ENCODE assay signal across 1 cellular context in the genomic region with DNA sequence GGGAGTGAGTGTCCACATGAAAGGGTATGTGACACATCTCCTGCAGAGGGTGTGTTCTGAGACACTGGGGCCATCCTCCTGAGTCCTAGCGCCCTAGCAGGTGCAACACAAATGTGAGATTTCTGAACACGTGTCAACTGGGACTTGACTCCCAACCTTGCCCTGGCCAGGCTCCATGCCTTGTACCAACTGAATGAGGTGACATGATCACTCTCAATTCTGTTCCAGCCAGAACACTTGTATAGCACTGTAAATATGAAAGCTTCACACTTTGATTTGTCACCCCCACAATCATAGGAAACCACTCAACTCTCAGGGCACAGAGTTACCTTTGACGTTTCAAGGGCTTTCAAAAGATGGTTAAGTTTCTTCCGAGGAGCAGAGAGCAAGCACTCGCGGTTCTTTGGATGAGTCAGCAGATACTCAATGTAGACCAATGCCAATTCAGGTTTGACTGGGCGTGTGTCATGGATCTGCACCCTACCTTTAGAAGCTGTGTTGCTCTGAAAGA.
A peak's percentile ranks its signal among the peaks of the same experiment; 100 is the strongest.
TF ChIP-seq lines count a peak whose summit lies in the region.

No MANE protein-coding gene starts in this region.

TF ChIP-seq in GM12878, 131 proteins besides CTCF, POLR2A, EP300 and RAD21 (continued from another document and continues in another):
- TF ChIP-seq, protein P1, sequence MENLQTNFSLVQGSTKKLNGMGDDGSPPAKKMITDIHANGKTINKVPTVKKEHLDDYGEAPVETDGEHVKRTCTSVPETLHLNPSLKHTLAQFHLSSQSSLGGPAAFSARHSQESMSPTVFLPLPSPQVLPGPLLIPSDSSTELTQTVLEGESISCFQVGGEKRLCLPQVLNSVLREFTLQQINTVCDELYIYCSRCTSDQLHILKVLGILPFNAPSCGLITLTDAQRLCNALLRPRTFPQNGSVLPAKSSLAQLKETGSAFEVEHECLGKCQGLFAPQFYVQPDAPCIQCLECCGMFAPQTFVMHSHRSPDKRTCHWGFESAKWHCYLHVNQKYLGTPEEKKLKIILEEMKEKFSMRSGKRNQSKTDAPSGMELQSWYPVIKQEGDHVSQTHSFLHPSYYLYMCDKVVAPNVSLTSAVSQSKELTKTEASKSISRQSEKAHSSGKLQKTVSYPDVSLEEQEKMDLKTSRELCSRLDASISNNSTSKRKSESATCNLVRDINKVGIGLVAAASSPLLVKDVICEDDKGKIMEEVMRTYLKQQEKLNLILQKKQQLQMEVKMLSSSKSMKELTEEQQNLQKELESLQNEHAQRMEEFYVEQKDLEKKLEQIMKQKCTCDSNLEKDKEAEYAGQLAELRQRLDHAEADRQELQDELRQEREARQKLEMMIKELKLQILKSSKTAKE (IDR thresholded peaks at IDR 0.05; ENCODE audit: low read depth, poor library complexity, severe bottlenecking), result peak; percentile 69
- TF ChIP-seq CBX3 (IDR thresholded peaks at IDR 0.05; ENCODE audit: borderline replicate concordance, low read depth) (no peak), IKZF2 (IDR thresholded peaks at IDR 0.05) (peak; percentile 57 to 67; a peak in 2 of 4 replicates), GABPA (IDR thresholded peaks at IDR 0.05; ENCODE audit: low read depth) (no peak; the same call in 1 of the 2 replicates), IRF4 (IDR thresholded peaks at IDR 0.05; ENCODE audit: low read depth, low read length) (peak; percentile 91), BCL11A (IDR thresholded peaks at IDR 0.05; ENCODE audit: low read depth, low read length) (peak; percentile 84), BACH1 (IDR thresholded peaks at IDR 0.05; ENCODE audit: borderline replicate concordance) (peak; percentile 94), PAX8 (IDR thresholded peaks at IDR 0.05) (no peak), NRF1 (conservative IDR thresholded peaks at IDR 0.05; ENCODE audit: low read depth, low read length) (no peak), ZNF274 (IDR thresholded peaks at IDR 0.05; ENCODE audit: insufficient read depth, insufficient read length) (no peak), ZBED1 (IDR thresholded peaks at IDR 0.05; ENCODE audit: borderline replicate concordance) (peak; percentile 41; the same call in 1 of the 2 replicates), SMAD5 (IDR thresholded peaks at IDR 0.05; ENCODE audit: low read depth) (no peak), NR2F1 (conservative IDR thresholded peaks at IDR 0.05) (peak; percentile 88), GATAD2B (conservative IDR thresholded peaks at IDR 0.05; ENCODE audit: low read depth) (no peak), BMI1 (IDR thresholded peaks at IDR 0.05; ENCODE audit: borderline replicate concordance) (no peak), NFXL1 (IDR thresholded peaks at IDR 0.05; ENCODE audit: borderline replicate concordance) (no peak), STAT3 (IDR thresholded peaks at IDR 0.05; ENCODE audit: low read depth, low read length) (peak; percentile 62; the same call in 1 of the 2 replicates), FOXM1 (IDR thresholded peaks at IDR 0.05; ENCODE audit: low read depth, low read length) (peak; percentile 64; the same call in 1 of the 2 replicates), RELA (IDR thresholded peaks at IDR 0.05; ENCODE audit: borderline replicate concordance, partially characterized antibody) (no peak), FOS (IDR thresholded peaks at IDR 0.05; ENCODE audit: borderline replicate concordance, extremely low read depth, insufficient read length) (no peak), JUNB (IDR thresholded peaks at IDR 0.05) (peak; percentile 96), SMARCA5 (IDR thresholded peaks at IDR 0.05) (no peak; the same call in 1 of the 2 replicates), SPI1 (IDR thresholded peaks at IDR 0.05; ENCODE audit: borderline replicate concordance, insufficient read depth, low read depth, low read length) (no peak), MEF2A (IDR thresholded peaks at IDR 0.05; ENCODE audit: insufficient read depth, low read depth, low read length) (0 out of 2 replicates have a peak, but pooled peaks have one; percentile 57), CHD4 (IDR thresholded peaks at IDR 0.05) (no peak), MTA2 (IDR thresholded peaks at IDR 0.05; ENCODE audit: low read depth) (peak; percentile 76; the same call in 1 of the 2 replicates)
- TF ChIP-seq, protein P2, sequence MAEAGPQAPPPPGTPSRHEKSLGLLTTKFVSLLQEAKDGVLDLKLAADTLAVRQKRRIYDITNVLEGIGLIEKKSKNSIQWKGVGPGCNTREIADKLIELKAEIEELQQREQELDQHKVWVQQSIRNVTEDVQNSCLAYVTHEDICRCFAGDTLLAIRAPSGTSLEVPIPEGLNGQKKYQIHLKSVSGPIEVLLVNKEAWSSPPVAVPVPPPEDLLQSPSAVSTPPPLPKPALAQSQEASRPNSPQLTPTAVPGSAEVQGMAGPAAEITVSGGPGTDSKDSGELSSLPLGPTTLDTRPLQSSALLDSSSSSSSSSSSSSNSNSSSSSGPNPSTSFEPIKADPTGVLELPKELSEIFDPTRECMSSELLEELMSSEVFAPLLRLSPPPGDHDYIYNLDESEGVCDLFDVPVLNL (IDR thresholded peaks at IDR 0.05; ENCODE audit: low read depth, low read length), result no peak
- TF ChIP-seq, protein P3, sequence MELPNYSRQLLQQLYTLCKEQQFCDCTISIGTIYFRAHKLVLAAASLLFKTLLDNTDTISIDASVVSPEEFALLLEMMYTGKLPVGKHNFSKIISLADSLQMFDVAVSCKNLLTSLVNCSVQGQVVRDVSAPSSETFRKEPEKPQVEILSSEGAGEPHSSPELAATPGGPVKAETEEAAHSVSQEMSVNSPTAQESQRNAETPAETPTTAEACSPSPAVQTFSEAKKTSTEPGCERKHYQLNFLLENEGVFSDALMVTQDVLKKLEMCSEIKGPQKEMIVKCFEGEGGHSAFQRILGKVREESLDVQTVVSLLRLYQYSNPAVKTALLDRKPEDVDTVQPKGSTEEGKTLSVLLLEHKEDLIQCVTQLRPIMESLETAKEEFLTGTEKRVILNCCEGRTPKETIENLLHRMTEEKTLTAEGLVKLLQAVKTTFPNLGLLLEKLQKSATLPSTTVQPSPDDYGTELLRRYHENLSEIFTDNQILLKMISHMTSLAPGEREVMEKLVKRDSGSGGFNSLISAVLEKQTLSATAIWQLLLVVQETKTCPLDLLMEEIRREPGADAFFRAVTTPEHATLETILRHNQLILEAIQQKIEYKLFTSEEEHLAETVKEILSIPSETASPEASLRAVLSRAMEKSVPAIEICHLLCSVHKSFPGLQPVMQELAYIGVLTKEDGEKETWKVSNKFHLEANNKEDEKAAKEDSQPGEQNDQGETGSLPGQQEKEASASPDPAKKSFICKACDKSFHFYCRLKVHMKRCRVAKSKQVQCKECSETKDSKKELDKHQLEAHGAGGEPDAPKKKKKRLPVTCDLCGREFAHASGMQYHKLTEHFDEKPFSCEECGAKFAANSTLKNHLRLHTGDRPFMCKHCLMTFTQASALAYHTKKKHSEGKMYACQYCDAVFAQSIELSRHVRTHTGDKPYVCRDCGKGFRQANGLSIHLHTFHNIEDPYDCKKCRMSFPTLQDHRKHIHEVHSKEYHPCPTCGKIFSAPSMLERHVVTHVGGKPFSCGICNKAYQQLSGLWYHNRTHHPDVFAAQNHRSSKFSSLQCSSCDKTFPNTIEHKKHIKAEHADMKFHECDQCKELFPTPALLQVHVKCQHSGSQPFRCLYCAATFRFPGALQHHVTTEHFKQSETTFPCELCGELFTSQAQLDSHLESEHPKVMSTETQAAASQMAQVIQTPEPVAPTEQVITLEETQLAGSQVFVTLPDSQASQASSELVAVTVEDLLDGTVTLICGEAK (IDR thresholded peaks at IDR 0.05; ENCODE audit: borderline replicate concordance), result no peak
- TF ChIP-seq, protein P4, sequence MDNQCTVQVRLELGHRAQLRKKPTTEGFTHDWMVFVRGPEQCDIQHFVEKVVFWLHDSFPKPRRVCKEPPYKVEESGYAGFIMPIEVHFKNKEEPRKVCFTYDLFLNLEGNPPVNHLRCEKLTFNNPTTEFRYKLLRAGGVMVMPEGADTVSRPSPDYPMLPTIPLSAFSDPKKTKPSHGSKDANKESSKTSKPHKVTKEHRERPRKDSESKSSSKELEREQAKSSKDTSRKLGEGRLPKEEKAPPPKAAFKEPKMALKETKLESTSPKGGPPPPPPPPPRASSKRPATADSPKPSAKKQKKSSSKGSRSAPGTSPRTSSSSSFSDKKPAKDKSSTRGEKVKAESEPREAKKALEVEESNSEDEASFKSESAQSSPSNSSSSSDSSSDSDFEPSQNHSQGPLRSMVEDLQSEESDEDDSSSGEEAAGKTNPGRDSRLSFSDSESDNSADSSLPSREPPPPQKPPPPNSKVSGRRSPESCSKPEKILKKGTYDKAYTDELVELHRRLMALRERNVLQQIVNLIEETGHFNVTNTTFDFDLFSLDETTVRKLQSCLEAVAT (IDR thresholded peaks at IDR 0.05), result no peak
- TF ChIP-seq, protein P5, sequence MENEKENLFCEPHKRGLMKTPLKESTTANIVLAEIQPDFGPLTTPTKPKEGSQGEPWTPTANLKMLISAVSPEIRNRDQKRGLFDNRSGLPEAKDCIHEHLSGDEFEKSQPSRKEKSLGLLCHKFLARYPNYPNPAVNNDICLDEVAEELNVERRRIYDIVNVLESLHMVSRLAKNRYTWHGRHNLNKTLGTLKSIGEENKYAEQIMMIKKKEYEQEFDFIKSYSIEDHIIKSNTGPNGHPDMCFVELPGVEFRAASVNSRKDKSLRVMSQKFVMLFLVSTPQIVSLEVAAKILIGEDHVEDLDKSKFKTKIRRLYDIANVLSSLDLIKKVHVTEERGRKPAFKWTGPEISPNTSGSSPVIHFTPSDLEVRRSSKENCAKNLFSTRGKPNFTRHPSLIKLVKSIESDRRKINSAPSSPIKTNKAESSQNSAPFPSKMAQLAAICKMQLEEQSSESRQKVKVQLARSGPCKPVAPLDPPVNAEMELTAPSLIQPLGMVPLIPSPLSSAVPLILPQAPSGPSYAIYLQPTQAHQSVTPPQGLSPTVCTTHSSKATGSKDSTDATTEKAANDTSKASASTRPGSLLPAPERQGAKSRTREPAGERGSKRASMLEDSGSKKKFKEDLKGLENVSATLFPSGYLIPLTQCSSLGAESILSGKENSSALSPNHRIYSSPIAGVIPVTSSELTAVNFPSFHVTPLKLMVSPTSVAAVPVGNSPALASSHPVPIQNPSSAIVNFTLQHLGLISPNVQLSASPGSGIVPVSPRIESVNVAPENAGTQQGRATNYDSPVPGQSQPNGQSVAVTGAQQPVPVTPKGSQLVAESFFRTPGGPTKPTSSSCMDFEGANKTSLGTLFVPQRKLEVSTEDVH (IDR thresholded peaks at IDR 0.05; ENCODE audit: low read depth, partially characterized antibody), result no peak
- TF ChIP-seq, protein P6, sequence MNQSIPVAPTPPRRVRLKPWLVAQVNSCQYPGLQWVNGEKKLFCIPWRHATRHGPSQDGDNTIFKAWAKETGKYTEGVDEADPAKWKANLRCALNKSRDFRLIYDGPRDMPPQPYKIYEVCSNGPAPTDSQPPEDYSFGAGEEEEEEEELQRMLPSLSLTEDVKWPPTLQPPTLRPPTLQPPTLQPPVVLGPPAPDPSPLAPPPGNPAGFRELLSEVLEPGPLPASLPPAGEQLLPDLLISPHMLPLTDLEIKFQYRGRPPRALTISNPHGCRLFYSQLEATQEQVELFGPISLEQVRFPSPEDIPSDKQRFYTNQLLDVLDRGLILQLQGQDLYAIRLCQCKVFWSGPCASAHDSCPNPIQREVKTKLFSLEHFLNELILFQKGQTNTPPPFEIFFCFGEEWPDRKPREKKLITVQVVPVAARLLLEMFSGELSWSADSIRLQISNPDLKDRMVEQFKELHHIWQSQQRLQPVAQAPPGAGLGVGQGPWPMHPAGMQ (IDR thresholded peaks at IDR 0.05; ENCODE audit: borderline replicate concordance), result no peak
- TF ChIP-seq, protein P7, sequence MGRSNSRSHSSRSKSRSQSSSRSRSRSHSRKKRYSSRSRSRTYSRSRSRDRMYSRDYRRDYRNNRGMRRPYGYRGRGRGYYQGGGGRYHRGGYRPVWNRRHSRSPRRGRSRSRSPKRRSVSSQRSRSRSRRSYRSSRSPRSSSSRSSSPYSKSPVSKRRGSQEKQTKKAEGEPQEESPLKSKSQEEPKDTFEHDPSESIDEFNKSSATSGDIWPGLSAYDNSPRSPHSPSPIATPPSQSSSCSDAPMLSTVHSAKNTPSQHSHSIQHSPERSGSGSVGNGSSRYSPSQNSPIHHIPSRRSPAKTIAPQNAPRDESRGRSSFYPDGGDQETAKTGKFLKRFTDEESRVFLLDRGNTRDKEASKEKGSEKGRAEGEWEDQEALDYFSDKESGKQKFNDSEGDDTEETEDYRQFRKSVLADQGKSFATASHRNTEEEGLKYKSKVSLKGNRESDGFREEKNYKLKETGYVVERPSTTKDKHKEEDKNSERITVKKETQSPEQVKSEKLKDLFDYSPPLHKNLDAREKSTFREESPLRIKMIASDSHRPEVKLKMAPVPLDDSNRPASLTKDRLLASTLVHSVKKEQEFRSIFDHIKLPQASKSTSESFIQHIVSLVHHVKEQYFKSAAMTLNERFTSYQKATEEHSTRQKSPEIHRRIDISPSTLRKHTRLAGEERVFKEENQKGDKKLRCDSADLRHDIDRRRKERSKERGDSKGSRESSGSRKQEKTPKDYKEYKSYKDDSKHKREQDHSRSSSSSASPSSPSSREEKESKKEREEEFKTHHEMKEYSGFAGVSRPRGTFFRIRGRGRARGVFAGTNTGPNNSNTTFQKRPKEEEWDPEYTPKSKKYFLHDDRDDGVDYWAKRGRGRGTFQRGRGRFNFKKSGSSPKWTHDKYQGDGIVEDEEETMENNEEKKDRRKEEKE (IDR thresholded peaks at IDR 0.05), result no peak
- TF ChIP-seq, protein P8, sequence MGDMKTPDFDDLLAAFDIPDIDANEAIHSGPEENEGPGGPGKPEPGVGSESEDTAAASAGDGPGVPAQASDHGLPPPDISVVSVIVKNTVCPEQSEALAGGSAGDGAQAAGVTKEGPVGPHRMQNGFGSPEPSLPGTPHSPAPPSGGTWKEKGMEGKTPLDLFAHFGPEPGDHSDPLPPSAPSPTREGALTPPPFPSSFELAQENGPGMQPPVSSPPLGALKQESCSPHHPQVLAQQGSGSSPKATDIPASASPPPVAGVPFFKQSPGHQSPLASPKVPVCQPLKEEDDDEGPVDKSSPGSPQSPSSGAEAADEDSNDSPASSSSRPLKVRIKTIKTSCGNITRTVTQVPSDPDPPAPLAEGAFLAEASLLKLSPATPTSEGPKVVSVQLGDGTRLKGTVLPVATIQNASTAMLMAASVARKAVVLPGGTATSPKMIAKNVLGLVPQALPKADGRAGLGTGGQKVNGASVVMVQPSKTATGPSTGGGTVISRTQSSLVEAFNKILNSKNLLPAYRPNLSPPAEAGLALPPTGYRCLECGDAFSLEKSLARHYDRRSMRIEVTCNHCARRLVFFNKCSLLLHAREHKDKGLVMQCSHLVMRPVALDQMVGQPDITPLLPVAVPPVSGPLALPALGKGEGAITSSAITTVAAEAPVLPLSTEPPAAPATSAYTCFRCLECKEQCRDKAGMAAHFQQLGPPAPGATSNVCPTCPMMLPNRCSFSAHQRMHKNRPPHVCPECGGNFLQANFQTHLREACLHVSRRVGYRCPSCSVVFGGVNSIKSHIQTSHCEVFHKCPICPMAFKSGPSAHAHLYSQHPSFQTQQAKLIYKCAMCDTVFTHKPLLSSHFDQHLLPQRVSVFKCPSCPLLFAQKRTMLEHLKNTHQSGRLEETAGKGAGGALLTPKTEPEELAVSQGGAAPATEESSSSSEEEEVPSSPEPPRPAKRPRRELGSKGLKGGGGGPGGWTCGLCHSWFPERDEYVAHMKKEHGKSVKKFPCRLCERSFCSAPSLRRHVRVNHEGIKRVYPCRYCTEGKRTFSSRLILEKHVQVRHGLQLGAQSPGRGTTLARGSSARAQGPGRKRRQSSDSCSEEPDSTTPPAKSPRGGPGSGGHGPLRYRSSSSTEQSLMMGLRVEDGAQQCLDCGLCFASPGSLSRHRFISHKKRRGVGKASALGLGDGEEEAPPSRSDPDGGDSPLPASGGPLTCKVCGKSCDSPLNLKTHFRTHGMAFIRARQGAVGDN (IDR thresholded peaks at IDR 0.05), result no peak; the same call in 1 of the 2 replicates
